ENCODE assay signal across 6 cellular contexts in genomic region chr19:58539169-58539559, GRCh38. TPM values are rescaled to one million over a fixed set of nuclear protein-coding genes. Genes with fewer than 3 reads are reported as not detected.
DNase-seq lines count a peak whose midpoint lies in the region; ATAC-seq and TF ChIP-seq lines count a peak whose summit lies in the region.
"Not testable (repeated sequence)": the region's sequence is repeated elsewhere in the genome, so short reads cannot be mapped to it uniquely, and the experiment has no call there.

No MANE protein-coding gene starts in this region.

- H3K27ac ChIP-seq in CD4-positive, CD25-positive, alpha-beta regulatory T cell (ENCODE audit: insufficient read depth, low read length, poor library complexity, severe bottlenecking): not testable (repeated sequence)
- H3K27ac ChIP-seq in KOPT-K1 (ENCODE audit: low read depth, low read length, poor library complexity, severe bottlenecking) (peak overlapping the region; percentile 66), iPS-20b (ENCODE audit: low read length) (peak overlapping the region; percentile 89)

- peaks cover 20% of the 10 kb centered on the region for H3K4me1 ChIP-seq in CD4-positive, CD25-positive, alpha-beta regulatory T cell (ENCODE audit: control insufficient read depth, insufficient read depth, low read length, poor library complexity, severe bottlenecking)
- H3K4me1 ChIP-seq in iPS-20b (ENCODE audit: insufficient read depth, low read length): not testable (repeated sequence)

- not testable (repeated sequence) for DNase-seq in CD4-positive, CD25-positive, alpha-beta regulatory T cell; activated CD4-positive, alpha-beta T cell treated with anti-CD3 and anti-CD28 coated beads, Interleukin-2, amount 10 ng/mL, durations not matched to agents 7 days and 5 days; progenitor cell of endocrine pancreas (ENCODE audit: low spot score, unreplicated experiment)

- ATAC-seq in CD4-positive, CD25-positive, alpha-beta regulatory T cell (ENCODE audit: low read depth in 2 of 2): not testable (repeated sequence)

- not testable (repeated sequence) for H3K36me3 Mint-ChIP-seq in CD4-positive, CD25-positive, alpha-beta regulatory T cell; activated CD4-positive, alpha-beta T cell treated with anti-CD3 and anti-CD28 coated beads, Interleukin-2, amount 10 ng/mL, durations not matched to agents 7 days and 5 days (ENCODE audit: low read depth); brain; progenitor cell of endocrine pancreas (ENCODE audit: insufficient read depth)

- not testable (repeated sequence) for H3K9me3 Mint-ChIP-seq in CD4-positive, CD25-positive, alpha-beta regulatory T cell; activated CD4-positive, alpha-beta T cell treated with anti-CD3 and anti-CD28 coated beads, Interleukin-2, amount 10 ng/mL, durations not matched to agents 7 days and 5 days; brain; progenitor cell of endocrine pancreas (ENCODE audit: low read depth)

- not testable (repeated sequence) for H3K36me3 ChIP-seq in CD4-positive, CD25-positive, alpha-beta regulatory T cell (ENCODE audit: control insufficient read depth, insufficient read depth, low read length); KOPT-K1 (ENCODE audit: insufficient read depth, low read length); iPS-20b (ENCODE audit: insufficient read depth, low read depth, low read length)

- H3K4me1 Mint-ChIP-seq in CD4-positive, CD25-positive, alpha-beta regulatory T cell: peaks cover 0 to 24% (median 7%) of the 10 kb centered on the region in 4 donors
- H3K4me1 Mint-ChIP-seq in activated CD4-positive, alpha-beta T cell treated with anti-CD3 and anti-CD28 coated beads, Interleukin-2, amount 10 ng/mL, durations not matched to agents 7 days and 5 days: peaks cover 31% of the 10 kb centered on the region
- H3K4me1 Mint-ChIP-seq in brain: peaks cover 13% of the 10 kb centered on the region
- H3K4me1 Mint-ChIP-seq in progenitor cell of endocrine pancreas (ENCODE audit: low read depth): not testable (repeated sequence)

- POLR2A ChIA-PET in activated CD4-positive, alpha-beta T cell treated with anti-CD3 and anti-CD28 coated beads, Interleukin-2, amount 10 ng/mL, durations not matched to agents 7 days and 5 days (lab: Charles Lee): not testable (repeated sequence)

- TF ChIP-seq CTCF in brain (conservative IDR thresholded peaks at IDR 0.05); progenitor cell of endocrine pancreas (IDR thresholded peaks at IDR 0.05; ENCODE audit: unreplicated experiment): not testable (repeated sequence)

- not testable (repeated sequence) for H3K9me3 ChIP-seq in CD4-positive, CD25-positive, alpha-beta regulatory T cell (ENCODE audit: control insufficient read depth in 2 of 2, low read length in 2 of 2); KOPT-K1 (ENCODE audit: insufficient read depth, low read length, poor library complexity, severe bottlenecking); iPS-20b (ENCODE audit: insufficient read depth, low read depth, low read length)

- CTCF ChIA-PET in activated CD4-positive, alpha-beta T cell treated with anti-CD3 and anti-CD28 coated beads, Interleukin-2, amount 10 ng/mL, durations not matched to agents 7 days and 5 days (lab: Charles Lee): not testable (repeated sequence)

- peak overlapping the region in 3 of 4 donors; percentile 24 to 58 (median 54) for H3K4me3 Mint-ChIP-seq in CD4-positive, CD25-positive, alpha-beta regulatory T cell
- H3K4me3 Mint-ChIP-seq in activated CD4-positive, alpha-beta T cell treated with anti-CD3 and anti-CD28 coated beads, Interleukin-2, amount 10 ng/mL, durations not matched to agents 7 days and 5 days; progenitor cell of endocrine pancreas (ENCODE audit: low read depth): not testable (repeated sequence)
- peak overlapping the region; percentile 30 to 81 (median 42) for H3K4me3 Mint-ChIP-seq in brain

- H3K27me3 Mint-ChIP-seq in CD4-positive, CD25-positive, alpha-beta regulatory T cell: peaks cover 18% of the 10 kb centered on the region
- not testable (repeated sequence) for H3K27me3 Mint-ChIP-seq in activated CD4-positive, alpha-beta T cell treated with anti-CD3 and anti-CD28 coated beads, Interleukin-2, amount 10 ng/mL, durations not matched to agents 7 days and 5 days
- H3K27me3 Mint-ChIP-seq in brain: peaks cover 33% of the 10 kb centered on the region
- H3K27me3 Mint-ChIP-seq in progenitor cell of endocrine pancreas: peaks cover 13% of the 10 kb centered on the region

- peak overlapping the region; percentile 85; the same call in 1 of the 2 replicates for H3K9ac ChIP-seq in iPS-20b (ENCODE audit: low read depth, low read length)

- H3K27ac Mint-ChIP-seq in CD4-positive, CD25-positive, alpha-beta regulatory T cell: peak overlapping the region in 1 of 3 donors; percentile 73
- H3K27ac Mint-ChIP-seq in activated CD4-positive, alpha-beta T cell treated with anti-CD3 and anti-CD28 coated beads, Interleukin-2, amount 10 ng/mL, durations not matched to agents 7 days and 5 days: peak overlapping the region; percentile 71
- H3K27ac Mint-ChIP-seq in brain (peak overlapping the region; percentile 17 to 85 (median 32)), progenitor cell of endocrine pancreas (peak overlapping the region; percentile 95)

- H3K4me3 ChIP-seq in CD4-positive, CD25-positive, alpha-beta regulatory T cell (ENCODE audit: low read depth, low read length): not testable (repeated sequence)
- peak overlapping the region; percentile 69; the same call in 1 of the 2 replicates for H3K4me3 ChIP-seq in iPS-20b (ENCODE audit: low read length)

- H3K27me3 ChIP-seq in CD4-positive, CD25-positive, alpha-beta regulatory T cell (ENCODE audit: control insufficient read depth, insufficient read depth, low read length): not testable (repeated sequence)
- H3K27me3 ChIP-seq in iPS-20b (ENCODE audit: insufficient read depth, low read length): peaks cover 34% of the 10 kb centered on the region

RNA-seq across cellular contexts. Expression of gene TRIM28, which starts 4.7 kb away (rescaled TPM):
- total RNA-seq in CD4-positive, CD25-positive, alpha-beta regulatory T cell: 379 TPM
- 10 to 100 TPM; 34.5 to 52.4 (median 44.0) TPM for polyA plus RNA-seq in CD4-positive, CD25-positive, alpha-beta regulatory T cell
- total RNA-seq in activated CD4-positive, alpha-beta T cell treated with anti-CD3 and anti-CD28 coated beads, Interleukin-2, amount 10 ng/mL, durations not matched to agents 7 days and 5 days: 100 to 1,000 TPM; 457 to 560 TPM
- polyA plus RNA-seq in brain (ENCODE audit: insufficient read depth, low read depth, low replicate concordance): 698 TPM
- total RNA-seq in progenitor cell of endocrine pancreas: 699 and 731 TPM in 2 replicates

RNA-seq across cellular contexts. Expression of gene CHMP2A, which starts 15.7 kb away (rescaled TPM):
- 83.1 TPM for total RNA-seq in CD4-positive, CD25-positive, alpha-beta regulatory T cell
- polyA plus RNA-seq in CD4-positive, CD25-positive, alpha-beta regulatory T cell: 100 to 1,000 TPM; 210 to 273 (median 240) TPM
- 100 to 1,000 TPM; 128 to 137 TPM for total RNA-seq in activated CD4-positive, alpha-beta T cell treated with anti-CD3 and anti-CD28 coated beads, Interleukin-2, amount 10 ng/mL, durations not matched to agents 7 days and 5 days
- polyA plus RNA-seq in brain (ENCODE audit: insufficient read depth, low read depth, low replicate concordance): 216 TPM
- total RNA-seq in progenitor cell of endocrine pancreas: 72.2 and 81.5 TPM in 2 replicates

RNA-seq across cellular contexts. Expression of gene UBE2M, which starts 19.2 kb away (rescaled TPM):
- total RNA-seq in CD4-positive, CD25-positive, alpha-beta regulatory T cell: 50.2 TPM
- 10 to 100 TPM in 2 of 4 donors, 1 to 10 TPM in 2; 8.7 to 17.2 (median 12.9) TPM for polyA plus RNA-seq in CD4-positive, CD25-positive, alpha-beta regulatory T cell
- total RNA-seq in activated CD4-positive, alpha-beta T cell treated with anti-CD3 and anti-CD28 coated beads, Interleukin-2, amount 10 ng/mL, durations not matched to agents 7 days and 5 days: 10 to 100 TPM; 82.8 to 96.0 TPM
- polyA plus RNA-seq in brain (ENCODE audit: insufficient read depth, low read depth, low replicate concordance): 192 TPM
- 73.0 and 80.4 TPM in 2 replicates for total RNA-seq in progenitor cell of endocrine pancreas

RNA-seq across cellular contexts. Expression of gene ZBTB45, which starts 19.6 kb away (rescaled TPM):
- 8.0 TPM for total RNA-seq in CD4-positive, CD25-positive, alpha-beta regulatory T cell
- polyA plus RNA-seq in CD4-positive, CD25-positive, alpha-beta regulatory T cell: 1 to 10 TPM; 4.2 to 5.7 (median 4.9) TPM
- total RNA-seq in activated CD4-positive, alpha-beta T cell treated with anti-CD3 and anti-CD28 coated beads, Interleukin-2, amount 10 ng/mL, durations not matched to agents 7 days and 5 days: 10 to 100 TPM; 17.9 to 19.9 TPM
- 16.1 TPM for polyA plus RNA-seq in brain (ENCODE audit: insufficient read depth, low read depth, low replicate concordance)
- total RNA-seq in progenitor cell of endocrine pancreas: 22.3 and 22.7 TPM in 2 replicates

RNA-seq across cellular contexts. Expression of gene SLC27A5, which starts 27.4 kb away (rescaled TPM):
- total RNA-seq in CD4-positive, CD25-positive, alpha-beta regulatory T cell: 5.5 TPM
- 10 to 100 TPM; 14.4 to 26.7 (median 20.4) TPM for polyA plus RNA-seq in CD4-positive, CD25-positive, alpha-beta regulatory T cell
- 10 to 100 TPM in 1 of 2 experiments, 1 to 10 TPM in 1; 9.8 to 10.2 TPM for total RNA-seq in activated CD4-positive, alpha-beta T cell treated with anti-CD3 and anti-CD28 coated beads, Interleukin-2, amount 10 ng/mL, durations not matched to agents 7 days and 5 days
- polyA plus RNA-seq in brain (ENCODE audit: insufficient read depth, low read depth, low replicate concordance): 30.5 TPM
- 9.4 and 9.9 TPM in 2 replicates for total RNA-seq in progenitor cell of endocrine pancreas
